ENCODE assay signal across 9 cellular contexts in the genomic region with DNA sequence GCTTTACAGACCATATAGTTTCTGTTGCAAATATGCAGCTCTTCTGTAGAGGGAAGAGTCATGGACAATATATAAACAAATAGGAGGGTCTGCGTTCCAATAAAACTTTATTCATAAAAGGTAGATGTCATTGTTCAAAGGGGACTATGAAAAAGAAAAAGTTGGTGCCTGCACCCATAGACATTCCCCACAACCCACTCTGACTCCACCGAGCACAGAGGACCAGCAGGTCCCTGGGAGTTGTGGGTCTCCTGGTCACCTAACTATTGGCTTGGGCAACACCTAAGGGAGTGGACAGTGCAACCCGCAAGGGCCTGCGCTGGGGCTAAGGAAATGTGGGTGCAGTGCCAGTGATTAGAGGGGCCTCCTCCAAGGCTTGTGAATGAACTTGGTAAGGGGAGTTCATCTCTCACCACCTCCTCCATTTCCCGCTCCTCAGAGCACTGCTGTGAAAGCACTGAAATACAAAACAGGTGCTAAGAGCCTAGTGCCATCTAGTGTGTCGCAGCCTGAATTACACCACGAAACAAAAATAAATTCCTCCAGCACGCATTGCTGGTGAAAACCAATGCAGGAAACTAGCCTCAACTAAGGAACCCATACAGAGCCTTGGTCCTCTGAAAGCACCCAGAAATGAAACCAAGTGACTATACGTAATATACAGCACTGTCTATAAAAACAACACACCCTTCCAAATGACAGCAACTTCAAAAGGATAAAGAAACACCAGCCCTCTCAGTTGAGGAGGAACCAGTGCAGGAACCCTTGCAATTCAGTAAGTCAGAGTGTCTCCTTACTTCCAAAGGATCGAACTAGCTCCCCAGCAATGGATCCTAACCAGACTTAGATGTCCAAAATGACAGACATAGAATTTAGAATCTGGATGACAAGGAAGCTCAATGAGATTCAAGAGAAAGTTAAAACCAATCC.
DNase-seq lines count a peak whose midpoint lies in the region; ATAC-seq and TF ChIP-seq lines count a peak whose summit lies in the region.
"Had no signal": no experiment of that assay in that cellular context is flagged by ENCODE, and none has a peak within 500 bp of the region (broad histone marks: within the 10 kb centered on the region; RNA-seq: fewer than 3 reads in every experiment).

No MANE protein-coding gene starts in this region.

- DNase-seq in cardiac muscle cell (ENCODE audit: low read depth in 1 of 2, low spot score in 1 of 2) (peak; percentile 12 to 53), left ventricle myocardium superior (no peak), HT1080 (ENCODE audit: low read depth) (peak; percentile 60), SK-N-DZ (ENCODE audit: low spot score) (peak; percentile 52), foreskin keratinocyte (peak; percentile 10 to 28), tibial nerve (ENCODE audit: low spot score in 2 of 2) (no peak), immature natural killer cell (no peak), substantia nigra (lab: John Stamatoyannopoulos, UW) (no peak)
- DNase-seq: activated naive CD8-positive, alpha-beta T cell treated with anti-CD3 and anti-CD28 coated beads, Interleukin-2, amount 10 ng/mL, durations not matched to agents 7 days and 5 days had no signal

- H3K27ac ChIP-seq in cardiac muscle cell (no peak overlapping the region), foreskin keratinocyte (no peak overlapping the region), tibial nerve (no peak overlapping the region), substantia nigra (ENCODE audit: low read depth, low read length, poor library complexity, severe bottlenecking) (no peak overlapping the region)

- no peak for TF ChIP-seq EP300 in tibial nerve (IDR thresholded peaks at IDR 0.05)

- ATAC-seq in left ventricle myocardium superior (no peak), foreskin keratinocyte (peak; percentile 70)

- intact Hi-C loops in left ventricle myocardium superior (cut with micrococcal nuclease): no loop called here

- peaks cover 1 to 6% (median 2%) of the 10 kb centered on the region in 3 donors for H3K27me3 Mint-ChIP-seq in immature natural killer cell (ENCODE audit: low read depth in 3 of 3)

- H3K27me3 ChIP-seq in cardiac muscle cell (no peaks in the 10 kb centered on the region), foreskin keratinocyte (peaks cover 5% of the 10 kb centered on the region), tibial nerve (no peaks in the 10 kb centered on the region)

- peaks cover 0 to 15% (median 9%) of the 10 kb centered on the region in 6 donors for H3K9me3 Mint-ChIP-seq in immature natural killer cell

- no peaks in the 10 kb centered on the region for H3K4me1 Mint-ChIP-seq in immature natural killer cell
- H3K4me1 Mint-ChIP-seq: activated naive CD8-positive, alpha-beta T cell treated with anti-CD3 and anti-CD28 coated beads, Interleukin-2, amount 10 ng/mL, durations not matched to agents 7 days and 5 days had no signal

- no peak overlapping the region for H3K4me3 Mint-ChIP-seq in immature natural killer cell
- H3K4me3 Mint-ChIP-seq: activated naive CD8-positive, alpha-beta T cell treated with anti-CD3 and anti-CD28 coated beads, Interleukin-2, amount 10 ng/mL, durations not matched to agents 7 days and 5 days had no signal

- WGBS in tibial nerve, 2 donors: 64 to 68% methylated on average over 10 of the region's 10 CpGs

- no peaks in the 10 kb centered on the region for H3K4me1 ChIP-seq in cardiac muscle cell (ENCODE audit: low read depth)
- peaks cover 3% of the 10 kb centered on the region for H3K4me1 ChIP-seq in foreskin keratinocyte
- H3K4me1 ChIP-seq in tibial nerve: no peaks in the 10 kb centered on the region

- no peaks in the 10 kb centered on the region for H3K9me3 ChIP-seq in cardiac muscle cell (ENCODE audit: low read depth)
- H3K9me3 ChIP-seq in tibial nerve: peaks cover 0 to 14% (median 0%) of the 10 kb centered on the region in 4 donors

- H3K27ac Mint-ChIP-seq in immature natural killer cell: no peak overlapping the region
- H3K27ac Mint-ChIP-seq: activated naive CD8-positive, alpha-beta T cell treated with anti-CD3 and anti-CD28 coated beads, Interleukin-2, amount 10 ng/mL, durations not matched to agents 7 days and 5 days had no signal

- H3K4me3 ChIP-seq in cardiac muscle cell: no peak overlapping the region
- H3K4me3 ChIP-seq in tibial nerve: no peak overlapping the region

- no peak for TF ChIP-seq POLR2A in tibial nerve (IDR thresholded peaks at IDR 0.05)

- TF ChIP-seq CTCF in cardiac muscle cell (IDR thresholded peaks at IDR 0.05; ENCODE audit: low read depth, low read length) (peak; percentile 65), foreskin keratinocyte (conservative IDR thresholded peaks at IDR 0.05) (peak; percentile 68), tibial nerve (IDR thresholded peaks at IDR 0.05) (peak in 1 of 5 experiments; percentile 12)

- H3K36me3 ChIP-seq in cardiac muscle cell (no peaks in the 10 kb centered on the region), tibial nerve (peaks cover 0 to 2% (median 0%) of the 10 kb centered on the region in 3 donors)

- H3K36me3 Mint-ChIP-seq in immature natural killer cell: peaks cover 4 to 11% (median 5%) of the 10 kb centered on the region in 3 donors

Comparison
In these comparisons a context has a peak if more than half of its experiments do, and no peak if none do; other contexts are left out.
1. DNase-seq: peak in cardiac muscle cell (2 of 2), HT1080 (single experiment), SK-N-DZ (single experiment) and foreskin keratinocyte (2 of 2); none in left ventricle myocardium superior (single experiment), tibial nerve (0 of 2), immature natural killer cell (0 of 3) and substantia nigra (0 of 49).